ENCODE assay signal across 1 cellular context in the genomic region with DNA sequence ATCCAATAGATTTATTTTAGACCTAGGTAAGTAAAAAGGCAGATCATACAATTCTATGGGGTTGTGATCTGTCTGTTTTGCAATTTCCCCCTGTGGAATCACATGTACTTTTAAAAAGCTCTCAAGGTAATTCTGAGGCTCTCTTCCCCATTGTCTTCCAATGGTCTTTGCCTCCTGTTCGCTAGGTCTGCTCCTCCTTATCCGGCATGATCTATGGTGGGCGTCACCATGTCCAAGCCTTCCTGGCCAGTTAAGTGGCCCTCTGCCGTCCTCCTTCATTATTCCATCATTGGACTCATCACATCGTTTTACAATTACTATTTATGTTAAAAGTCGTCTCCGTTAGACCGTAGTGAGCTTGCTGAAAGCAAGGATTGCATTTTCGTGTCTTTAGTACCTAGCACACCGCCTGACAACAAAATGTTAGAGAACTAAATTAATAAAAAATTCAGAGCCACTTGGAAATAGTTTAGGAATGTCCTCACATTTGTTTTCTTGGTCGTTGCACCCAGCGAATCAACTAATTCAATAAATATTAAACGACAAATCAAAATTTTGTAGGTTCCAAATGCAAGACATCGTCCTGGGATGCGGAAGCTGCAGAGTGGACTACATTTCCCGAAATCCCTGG.
TF ChIP-seq lines count a peak whose summit lies in the region.

No MANE protein-coding gene starts in this region.

TF ChIP-seq in HepG2, 621 proteins besides CTCF, POLR2A, EP300 and RAD21 (continued from another document and continues in another):
- TF ChIP-seq ZNF614 (CRISPR knock-in tag; IDR thresholded peaks at IDR 0.05; ENCODE audit: borderline replicate concordance) (no peak), PTBP1 (IDR thresholded peaks at IDR 0.05; ENCODE audit: low read depth, low read length, poor library complexity, severe bottlenecking) (no peak), MLLT10 (CRISPR knock-in tag; IDR thresholded peaks at IDR 0.05) (no peak), ZZZ3 (CRISPR knock-in tag; IDR thresholded peaks at IDR 0.05; ENCODE audit: borderline replicate concordance) (no peak), ZNF451 (CRISPR knock-in tag; IDR thresholded peaks at IDR 0.05) (no peak), BRCA1 (CRISPR knock-in tag; IDR thresholded peaks at IDR 0.05) (no peak), ZNF33B (CRISPR knock-in tag; IDR thresholded peaks at IDR 0.05) (no peak), SOX6 (IDR thresholded peaks at IDR 0.05) (no peak), SOX6 (CRISPR knock-in tag; IDR thresholded peaks at IDR 0.05) (peak; percentile 37; the same call in 1 of the 2 replicates), HNRNPUL1 (IDR thresholded peaks at IDR 0.05; ENCODE audit: low read depth, low read length) (no peak), ZNF678 (CRISPR knock-in tag; IDR thresholded peaks at IDR 0.05) (no peak), KDM4B (CRISPR knock-in tag; IDR thresholded peaks at IDR 0.05) (no peak), KMT2A (CRISPR knock-in tag; IDR thresholded peaks at IDR 0.05) (peak; percentile 49; the same call in 1 of the 2 replicates), KAT8 (CRISPR knock-in tag; IDR thresholded peaks at IDR 0.05) (0 out of 2 replicates have a peak, but pooled peaks have one; percentile 66), ZNF12 (CRISPR knock-in tag; IDR thresholded peaks at IDR 0.05) (0 out of 2 replicates have a peak, but pooled peaks have one; percentile 29), ZNF564 (CRISPR knock-in tag; IDR thresholded peaks at IDR 0.05) (no peak), ATM (IDR thresholded peaks at IDR 0.05; ENCODE audit: borderline replicate concordance) (no peak), FOXP1 (IDR thresholded peaks at IDR 0.05) (no peak), FOXP1 (CRISPR knock-in tag; IDR thresholded peaks at IDR 0.05) (no peak), ETV5 (CRISPR knock-in tag; IDR thresholded peaks at IDR 0.05; ENCODE audit: borderline replicate concordance) (no peak), ZNF510 (CRISPR knock-in tag; IDR thresholded peaks at IDR 0.05; ENCODE audit: low read depth) (peak; percentile 21; the same call in 1 of the 2 replicates), CBX5 (CRISPR knock-in tag; IDR thresholded peaks at IDR 0.05; ENCODE audit: borderline replicate concordance) (no peak), FOXK2 (IDR thresholded peaks at IDR 0.05) (no peak), ZNF776 (CRISPR knock-in tag; IDR thresholded peaks at IDR 0.05) (no peak), LCORL (IDR thresholded peaks at IDR 0.05) (no peak), LCORL (CRISPR knock-in tag; IDR thresholded peaks at IDR 0.05) (no peak), NFE2L2 (IDR thresholded peaks at IDR 0.05; ENCODE audit: low read length) (no peak), ZNF232 (CRISPR knock-in tag; IDR thresholded peaks at IDR 0.05; ENCODE audit: borderline replicate concordance) (no peak), MAZ (IDR thresholded peaks at IDR 0.05; ENCODE audit: borderline replicate concordance, low read depth, low read length) (no peak), MAZ (CRISPR knock-in tag; IDR thresholded peaks at IDR 0.05; ENCODE audit: low read depth) (no peak), HNRNPH1 (optimal IDR thresholded peaks at IDR 0.05; ENCODE audit: low read depth, low read length) (no peak), HOXA5 (CRISPR knock-in tag; IDR thresholded peaks at IDR 0.05) (0 out of 2 replicates have a peak, but pooled peaks have one; percentile 19), ZNF430 (CRISPR knock-in tag; IDR thresholded peaks at IDR 0.05) (no peak), SP5 (CRISPR knock-in tag; IDR thresholded peaks at IDR 0.05; ENCODE audit: borderline replicate concordance, low read depth) (peak; percentile 44; the same call in 1 of the 2 replicates), GATAD2A (CRISPR knock-in tag; IDR thresholded peaks at IDR 0.05) (peak; percentile 48), ZNF629 (CRISPR knock-in tag; conservative IDR thresholded peaks at IDR 0.05) (no peak), ZBTB20 (CRISPR knock-in tag; IDR thresholded peaks at IDR 0.05; ENCODE audit: borderline replicate concordance, low read depth) (no peak), YEATS2 (CRISPR knock-in tag; IDR thresholded peaks at IDR 0.05; ENCODE audit: borderline replicate concordance) (no peak; the same call in 1 of the 2 replicates), FOXJ3 (CRISPR knock-in tag; IDR thresholded peaks at IDR 0.05; ENCODE audit: borderline replicate concordance) (0 out of 2 replicates have a peak, but pooled peaks have one; percentile 33)
- TF ChIP-seq, protein P1, sequence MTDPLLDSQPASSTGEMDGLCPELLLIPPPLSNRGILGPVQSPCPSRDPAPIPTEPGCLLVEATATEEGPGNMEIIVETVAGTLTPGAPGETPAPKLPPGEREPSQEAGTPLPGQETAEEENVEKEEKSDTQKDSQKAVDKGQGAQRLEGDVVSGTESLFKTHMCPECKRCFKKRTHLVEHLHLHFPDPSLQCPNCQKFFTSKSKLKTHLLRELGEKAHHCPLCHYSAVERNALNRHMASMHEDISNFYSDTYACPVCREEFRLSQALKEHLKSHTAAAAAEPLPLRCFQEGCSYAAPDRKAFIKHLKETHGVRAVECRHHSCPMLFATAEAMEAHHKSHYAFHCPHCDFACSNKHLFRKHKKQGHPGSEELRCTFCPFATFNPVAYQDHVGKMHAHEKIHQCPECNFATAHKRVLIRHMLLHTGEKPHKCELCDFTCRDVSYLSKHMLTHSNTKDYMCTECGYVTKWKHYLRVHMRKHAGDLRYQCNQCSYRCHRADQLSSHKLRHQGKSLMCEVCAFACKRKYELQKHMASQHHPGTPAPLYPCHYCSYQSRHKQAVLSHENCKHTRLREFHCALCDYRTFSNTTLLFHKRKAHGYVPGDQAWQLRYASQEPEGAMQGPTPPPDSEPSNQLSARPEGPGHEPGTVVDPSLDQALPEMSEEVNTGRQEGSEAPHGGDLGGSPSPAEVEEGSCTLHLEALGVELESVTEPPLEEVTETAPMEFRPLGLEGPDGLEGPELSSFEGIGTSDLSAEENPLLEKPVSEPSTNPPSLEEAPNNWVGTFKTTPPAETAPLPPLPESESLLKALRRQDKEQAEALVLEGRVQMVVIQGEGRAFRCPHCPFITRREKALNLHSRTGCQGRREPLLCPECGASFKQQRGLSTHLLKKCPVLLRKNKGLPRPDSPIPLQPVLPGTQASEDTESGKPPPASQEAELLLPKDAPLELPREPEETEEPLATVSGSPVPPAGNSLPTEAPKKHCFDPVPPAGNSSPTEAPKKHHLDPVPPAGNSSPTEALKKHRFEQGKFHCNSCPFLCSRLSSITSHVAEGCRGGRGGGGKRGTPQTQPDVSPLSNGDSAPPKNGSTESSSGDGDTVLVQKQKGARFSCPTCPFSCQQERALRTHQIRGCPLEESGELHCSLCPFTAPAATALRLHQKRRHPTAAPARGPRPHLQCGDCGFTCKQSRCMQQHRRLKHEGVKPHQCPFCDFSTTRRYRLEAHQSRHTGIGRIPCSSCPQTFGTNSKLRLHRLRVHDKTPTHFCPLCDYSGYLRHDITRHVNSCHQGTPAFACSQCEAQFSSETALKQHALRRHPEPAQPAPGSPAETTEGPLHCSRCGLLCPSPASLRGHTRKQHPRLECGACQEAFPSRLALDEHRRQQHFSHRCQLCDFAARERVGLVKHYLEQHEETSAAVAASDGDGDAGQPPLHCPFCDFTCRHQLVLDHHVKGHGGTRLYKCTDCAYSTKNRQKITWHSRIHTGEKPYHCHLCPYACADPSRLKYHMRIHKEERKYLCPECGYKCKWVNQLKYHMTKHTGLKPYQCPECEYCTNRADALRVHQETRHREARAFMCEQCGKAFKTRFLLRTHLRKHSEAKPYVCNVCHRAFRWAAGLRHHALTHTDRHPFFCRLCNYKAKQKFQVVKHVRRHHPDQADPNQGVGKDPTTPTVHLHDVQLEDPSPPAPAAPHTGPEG (CRISPR knock-in tag; IDR thresholded peaks at IDR 0.05) = no peak
- TF ChIP-seq, protein P2, sequence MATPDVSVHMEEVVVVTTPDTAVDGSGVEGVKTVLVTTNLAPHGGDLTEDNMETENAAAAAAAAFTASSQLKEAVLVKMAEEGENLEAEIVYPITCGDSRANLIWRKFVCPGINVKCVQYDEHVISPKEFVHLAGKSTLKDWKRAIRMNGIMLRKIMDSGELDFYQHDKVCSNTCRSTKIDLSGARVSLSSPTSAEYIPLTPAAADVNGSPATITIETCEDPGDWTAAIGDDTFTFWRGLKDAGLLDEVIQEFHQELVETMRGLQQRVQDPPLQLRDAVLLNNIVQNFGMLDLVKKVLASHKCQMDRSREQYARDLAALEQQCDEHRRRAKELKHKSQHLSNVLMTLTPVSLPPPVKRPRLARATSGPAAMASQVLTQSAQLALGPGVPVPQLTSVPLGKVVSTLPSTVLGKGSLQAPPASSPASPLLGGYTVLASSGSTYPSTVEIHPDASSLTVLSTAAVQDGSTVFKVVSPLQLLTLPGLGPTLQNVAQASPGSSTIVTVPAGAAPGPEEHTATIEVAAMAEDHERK (CRISPR knock-in tag; IDR thresholded peaks at IDR 0.05; ENCODE audit: low read depth) = no peak
- TF ChIP-seq, protein P3, sequence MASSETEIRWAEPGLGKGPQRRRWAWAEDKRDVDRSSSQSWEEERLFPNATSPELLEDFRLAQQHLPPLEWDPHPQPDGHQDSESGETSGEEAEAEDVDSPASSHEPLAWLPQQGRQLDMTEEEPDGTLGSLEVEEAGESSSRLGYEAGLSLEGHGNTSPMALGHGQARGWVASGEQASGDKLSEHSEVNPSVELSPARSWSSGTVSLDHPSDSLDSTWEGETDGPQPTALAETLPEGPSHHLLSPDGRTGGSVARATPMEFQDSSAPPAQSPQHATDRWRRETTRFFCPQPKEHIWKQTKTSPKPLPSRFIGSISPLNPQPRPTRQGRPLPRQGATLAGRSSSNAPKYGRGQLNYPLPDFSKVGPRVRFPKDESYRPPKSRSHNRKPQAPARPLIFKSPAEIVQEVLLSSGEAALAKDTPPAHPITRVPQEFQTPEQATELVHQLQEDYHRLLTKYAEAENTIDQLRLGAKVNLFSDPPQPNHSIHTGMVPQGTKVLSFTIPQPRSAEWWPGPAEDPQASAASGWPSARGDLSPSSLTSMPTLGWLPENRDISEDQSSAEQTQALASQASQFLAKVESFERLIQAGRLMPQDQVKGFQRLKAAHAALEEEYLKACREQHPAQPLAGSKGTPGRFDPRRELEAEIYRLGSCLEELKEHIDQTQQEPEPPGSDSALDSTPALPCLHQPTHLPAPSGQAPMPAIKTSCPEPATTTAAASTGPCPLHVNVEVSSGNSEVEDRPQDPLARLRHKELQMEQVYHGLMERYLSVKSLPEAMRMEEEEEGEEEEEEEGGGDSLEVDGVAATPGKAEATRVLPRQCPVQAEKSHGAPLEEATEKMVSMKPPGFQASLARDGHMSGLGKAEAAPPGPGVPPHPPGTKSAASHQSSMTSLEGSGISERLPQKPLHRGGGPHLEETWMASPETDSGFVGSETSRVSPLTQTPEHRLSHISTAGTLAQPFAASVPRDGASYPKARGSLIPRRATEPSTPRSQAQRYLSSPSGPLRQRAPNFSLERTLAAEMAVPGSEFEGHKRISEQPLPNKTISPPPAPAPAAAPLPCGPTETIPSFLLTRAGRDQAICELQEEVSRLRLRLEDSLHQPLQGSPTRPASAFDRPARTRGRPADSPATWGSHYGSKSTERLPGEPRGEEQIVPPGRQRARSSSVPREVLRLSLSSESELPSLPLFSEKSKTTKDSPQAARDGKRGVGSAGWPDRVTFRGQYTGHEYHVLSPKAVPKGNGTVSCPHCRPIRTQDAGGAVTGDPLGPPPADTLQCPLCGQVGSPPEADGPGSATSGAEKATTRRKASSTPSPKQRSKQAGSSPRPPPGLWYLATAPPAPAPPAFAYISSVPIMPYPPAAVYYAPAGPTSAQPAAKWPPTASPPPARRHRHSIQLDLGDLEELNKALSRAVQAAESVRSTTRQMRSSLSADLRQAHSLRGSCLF (CRISPR knock-in tag; IDR thresholded peaks at IDR 0.05; ENCODE audit: borderline replicate concordance) = 0 out of 2 replicates have a peak, but pooled peaks have one; percentile 47
- TF ChIP-seq, protein P4, sequence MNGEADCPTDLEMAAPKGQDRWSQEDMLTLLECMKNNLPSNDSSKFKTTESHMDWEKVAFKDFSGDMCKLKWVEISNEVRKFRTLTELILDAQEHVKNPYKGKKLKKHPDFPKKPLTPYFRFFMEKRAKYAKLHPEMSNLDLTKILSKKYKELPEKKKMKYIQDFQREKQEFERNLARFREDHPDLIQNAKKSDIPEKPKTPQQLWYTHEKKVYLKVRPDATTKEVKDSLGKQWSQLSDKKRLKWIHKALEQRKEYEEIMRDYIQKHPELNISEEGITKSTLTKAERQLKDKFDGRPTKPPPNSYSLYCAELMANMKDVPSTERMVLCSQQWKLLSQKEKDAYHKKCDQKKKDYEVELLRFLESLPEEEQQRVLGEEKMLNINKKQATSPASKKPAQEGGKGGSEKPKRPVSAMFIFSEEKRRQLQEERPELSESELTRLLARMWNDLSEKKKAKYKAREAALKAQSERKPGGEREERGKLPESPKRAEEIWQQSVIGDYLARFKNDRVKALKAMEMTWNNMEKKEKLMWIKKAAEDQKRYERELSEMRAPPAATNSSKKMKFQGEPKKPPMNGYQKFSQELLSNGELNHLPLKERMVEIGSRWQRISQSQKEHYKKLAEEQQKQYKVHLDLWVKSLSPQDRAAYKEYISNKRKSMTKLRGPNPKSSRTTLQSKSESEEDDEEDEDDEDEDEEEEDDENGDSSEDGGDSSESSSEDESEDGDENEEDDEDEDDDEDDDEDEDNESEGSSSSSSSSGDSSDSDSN (CRISPR knock-in tag; IDR thresholded peaks at IDR 0.05) = no peak
- TF ChIP-seq, protein P5, sequence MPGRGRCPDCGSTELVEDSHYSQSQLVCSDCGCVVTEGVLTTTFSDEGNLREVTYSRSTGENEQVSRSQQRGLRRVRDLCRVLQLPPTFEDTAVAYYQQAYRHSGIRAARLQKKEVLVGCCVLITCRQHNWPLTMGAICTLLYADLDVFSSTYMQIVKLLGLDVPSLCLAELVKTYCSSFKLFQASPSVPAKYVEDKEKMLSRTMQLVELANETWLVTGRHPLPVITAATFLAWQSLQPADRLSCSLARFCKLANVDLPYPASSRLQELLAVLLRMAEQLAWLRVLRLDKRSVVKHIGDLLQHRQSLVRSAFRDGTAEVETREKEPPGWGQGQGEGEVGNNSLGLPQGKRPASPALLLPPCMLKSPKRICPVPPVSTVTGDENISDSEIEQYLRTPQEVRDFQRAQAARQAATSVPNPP (CRISPR knock-in tag; IDR thresholded peaks at IDR 0.05) = 0 out of 2 replicates have a peak, but pooled peaks have one; percentile 28
